ENCODE assay signal across 8 cellular contexts in genomic region chr1:228697209-228698016, GRCh38. TPM values are rescaled to one million over a fixed set of nuclear protein-coding genes. Genes with fewer than 3 reads are reported as not detected.
DNase-seq lines count a peak whose midpoint lies in the region; ATAC-seq and TF ChIP-seq lines count a peak whose summit lies in the region.

No MANE protein-coding gene starts in this region.

- ATAC-seq in left ventricle myocardium superior = peak; percentile 56
- ATAC-seq in HG02798 (IDR thresholded peaks at IDR 0.05; ENCODE audit: poor library complexity, unreplicated experiment) = no peak

- H3K9me3 ChIP-seq in SJCRH30 (replicated peaks) (no peaks in the 10 kb centered on the region), thyroid gland (no peaks in the 10 kb centered on the region)

- intact Hi-C loops in left ventricle myocardium superior (cut with micrococcal nuclease) (no loop called here), thyroid gland (cut with DNase I) (no loop called here)

- H3K4me3 ChIP-seq in SJCRH30 = no peak overlapping the region
- H3K4me3 ChIP-seq in thyroid gland (replicated peaks in 1 of 3) = no peak overlapping the region

- DNase-seq in NCI-H2107 treated with DMSO at 0.1 percent for 48 hours (lab: John Stamatoyannopoulos, UW; ENCODE audit: unreplicated experiment) = peak; percentile 26
- no peak for DNase-seq in NCI-H2107 (lab: John Stamatoyannopoulos, UW)
- peak; percentile 63 to 82 for DNase-seq in SJCRH30
- DNase-seq in left ventricle myocardium superior = peak; percentile 58
- DNase-seq in thyroid gland = peak; percentile 90 to 91
- DNase-seq in activated CD8-positive, alpha-beta memory T cell treated with anti-CD3 and anti-CD28 coated beads for 24 hours = no peak
- no peak for DNase-seq in stimulated activated CD4-positive, alpha-beta T cell treated with anti-CD3 and anti-CD28 coated beads, Interleukin-15, amount 100 ng/mL, for 24 hours

- peaks cover 5% of the 10 kb centered on the region; the same call in 1 of the 2 replicates for H3K4me1 ChIP-seq in SJCRH30
- peaks cover 3 to 9% of the 10 kb centered on the region in 2 donors for H3K4me1 ChIP-seq in thyroid gland

- H3K36me3 ChIP-seq in SJCRH30 = no peaks in the 10 kb centered on the region
- H3K36me3 ChIP-seq in thyroid gland = no peaks in the 10 kb centered on the region

- H3K27me3 ChIP-seq in SJCRH30 = no peaks in the 10 kb centered on the region
- no peaks in the 10 kb centered on the region for H3K27me3 ChIP-seq in thyroid gland

- WGBS in thyroid gland, 2 donors = 23 to 29% methylated on average over 6 of the region's 6 CpGs

- TF ChIP-seq POLR2A in thyroid gland (IDR thresholded peaks at IDR 0.05) = no peak

- H3K27ac ChIP-seq in SJCRH30 = no peak overlapping the region
- no peak overlapping the region for H3K27ac ChIP-seq in thyroid gland

- TF ChIP-seq CTCF in thyroid gland (IDR thresholded peaks at IDR 0.05) = no peak

RNA-seq across cellular contexts. Expression of gene RHOU, which starts 37.9 kb away (rescaled TPM):
- 3.2 and 3.4 TPM in 2 replicates for total RNA-seq in SJCRH30 (2014; rRNA removed; shearing (Covaris generic))
- 4.4 TPM for total RNA-seq in left ventricle myocardium superior
- total RNA-seq in thyroid gland = 10 to 100 TPM; 18.5 to 38.4 (median 23.5) TPM

Comparison
In these comparisons a context has a peak if more than half of its experiments do, and no peak if none do; other contexts are left out.
1. DNase-seq: peak in NCI-H2107 treated with DMSO at 0.1 percent for 48 hours (single experiment), SJCRH30 (2 of 2), left ventricle myocardium superior (single experiment) and thyroid gland (2 of 2); none in NCI-H2107 (single experiment), activated CD8-positive, alpha-beta memory T cell treated with anti-CD3 and anti-CD28 coated beads for 24 hours (single experiment) and stimulated activated CD4-positive, alpha-beta T cell treated with anti-CD3 and anti-CD28 coated beads, Interleukin-15, amount 100 ng/mL, for 24 hours (single experiment).